Comparison of ENCODE assay signal across 8 cellular contexts in genomic region chr19:55600336-55601028, GRCh38. TPM values are rescaled to one million over a fixed set of nuclear protein-coding genes. Genes with fewer than 3 reads are reported as not detected.
DNase-seq lines count a peak whose midpoint lies in the region; ATAC-seq and TF ChIP-seq lines count a peak whose summit lies in the region.

No MANE protein-coding gene starts in this region.

- H3K4me1 ChIP-seq in DOHH2 (ENCODE audit: control insufficient read depth, low read length) (peaks cover 40% of the 10 kb centered on the region), Karpas-422 (ENCODE audit: low read length) (peaks cover 25% of the 10 kb centered on the region), muscle layer of duodenum (ENCODE audit: control insufficient read depth in 1 of 2, insufficient read depth in 2 of 2, low read length in 2 of 2) (peaks cover 10 to 12% of the 10 kb centered on the region in 2 donors), tibial artery (peaks cover 3 to 32% (median 17%) of the 10 kb centered on the region in 4 donors)
- peaks cover 13% of the 10 kb centered on the region for H3K4me1 ChIP-seq in effector memory CD4-positive, alpha-beta T cell (ENCODE audit: control insufficient read depth, insufficient read depth, low read length, poor library complexity, severe bottlenecking)

- TF ChIP-seq CTCF in DOHH2 (IDR thresholded peaks at IDR 0.05; ENCODE audit: low read depth, low read length, poor library complexity, severe bottlenecking) (no peak), tibial artery (IDR thresholded peaks at IDR 0.05) (no peak)

- peaks cover 9% of the 10 kb centered on the region for H3K79me2 ChIP-seq in DOHH2 (ENCODE audit: control insufficient read depth, low read length)
- peaks cover 9% of the 10 kb centered on the region for H3K79me2 ChIP-seq in Karpas-422 (ENCODE audit: low read length)

- H3K27me3 ChIP-seq in DOHH2 (ENCODE audit: control insufficient read depth, low read length) (no peaks in the 10 kb centered on the region), Karpas-422 (ENCODE audit: low read length) (no peaks in the 10 kb centered on the region), muscle layer of duodenum (ENCODE audit: low read depth, low read length) (no peaks in the 10 kb centered on the region), tibial artery (no peaks in the 10 kb centered on the region)
- H3K27me3 ChIP-seq in effector memory CD4-positive, alpha-beta T cell (replicated peaks; ENCODE audit: control insufficient read depth, insufficient read depth, low read length, poor library complexity, severe bottlenecking) = no peaks in the 10 kb centered on the region

- peak overlapping the region; percentile 80 for H3K9ac ChIP-seq in Karpas-422 (ENCODE audit: low read length)
- peak overlapping the region; percentile 79 for H3K9ac ChIP-seq in SK-N-MC (ENCODE audit: insufficient read length)

- no peaks in the 10 kb centered on the region for H3K9me2 ChIP-seq in DOHH2 (replicated peaks; ENCODE audit: control insufficient read depth, low read length)
- no peaks in the 10 kb centered on the region for H3K9me2 ChIP-seq in Karpas-422 (replicated peaks; ENCODE audit: insufficient read depth, low read length)

- H3K9me3 ChIP-seq in DOHH2 (ENCODE audit: control insufficient read depth, insufficient read depth, low read length) = no peaks in the 10 kb centered on the region
- H3K9me3 ChIP-seq in Karpas-422 (ENCODE audit: low read length) = no peaks in the 10 kb centered on the region
- no peaks in the 10 kb centered on the region for H3K9me3 ChIP-seq in SK-N-MC (ENCODE audit: low read depth, low read length)
- H3K9me3 ChIP-seq in effector memory CD4-positive, alpha-beta T cell (ENCODE audit: control insufficient read depth, low read length) = no peaks in the 10 kb centered on the region
- H3K9me3 ChIP-seq in muscle layer of duodenum (ENCODE audit: control insufficient read depth in 1 of 2, low read length in 2 of 2) = no peaks in the 10 kb centered on the region
- no peaks in the 10 kb centered on the region for H3K9me3 ChIP-seq in tibial artery

- peaks cover 18% of the 10 kb centered on the region for H3F3A ChIP-seq in DOHH2 (ENCODE audit: control insufficient read depth, insufficient read depth)

- intact Hi-C loops in tibial artery (cut with DNase I; ENCODE audit: low total_unique reads) = no loop called here

- peak; percentile 3 for ATAC-seq in GM21526 (IDR thresholded peaks at IDR 0.05; ENCODE audit: low FRiP score, unreplicated experiment)

- H3K4me2 ChIP-seq in DOHH2 (ENCODE audit: low read length) (peak overlapping the region; percentile 64), Karpas-422 (ENCODE audit: low read depth, low read length, poor library complexity, severe bottlenecking) (peak overlapping the region; percentile 75)

- 0 out of 2 replicates have a peak overlapping the region, but pooled peaks have one; percentile 6 for H2AFZ ChIP-seq in Karpas-422 (ENCODE audit: low read length)

- peak overlapping the region; percentile 84 for H3K4me3 ChIP-seq in DOHH2 (ENCODE audit: low read length)
- peak overlapping the region; percentile 68 for H3K4me3 ChIP-seq in Karpas-422 (ENCODE audit: low read length)
- H3K4me3 ChIP-seq in SK-N-MC = peak overlapping the region; percentile 100
- peak overlapping the region; percentile 72 for H3K4me3 ChIP-seq in effector memory CD4-positive, alpha-beta T cell (ENCODE audit: insufficient read depth, low read depth, low read length, poor library complexity, severe bottlenecking)
- peak overlapping the region; percentile 62 to 81 for H3K4me3 ChIP-seq in muscle layer of duodenum (ENCODE audit: low read depth in 1 of 2, low read length in 2 of 2)
- H3K4me3 ChIP-seq in tibial artery = peak overlapping the region; percentile 74 to 75

- peak; percentile 96 for DNase-seq in Karpas-422
- no peak for DNase-seq in SK-N-MC (ENCODE audit: low read depth, low spot score)
- DNase-seq in effector memory CD4-positive, alpha-beta T cell = no peak
- DNase-seq in tibial artery = peak in 1 of 2 donors; percentile 83
- no peak for DNase-seq in GOT3 (lab: John Stamatoyannopoulos, UW)

- H3K27ac ChIP-seq in DOHH2 (ENCODE audit: low read depth, low read length) = peak overlapping the region; percentile 88
- peak overlapping the region; percentile 88 for H3K27ac ChIP-seq in Karpas-422 (ENCODE audit: low read length)
- peak overlapping the region; percentile 99 for H3K27ac ChIP-seq in SK-N-MC
- H3K27ac ChIP-seq in effector memory CD4-positive, alpha-beta T cell (ENCODE audit: insufficient read depth, low read length, poor library complexity, severe bottlenecking) = peak overlapping the region; percentile 92
- H3K27ac ChIP-seq in muscle layer of duodenum (ENCODE audit: low read length) = peak overlapping the region; percentile 61
- peak overlapping the region; percentile 93 to 95 for H3K27ac ChIP-seq in tibial artery

- H4K20me1 ChIP-seq in DOHH2 (ENCODE audit: control insufficient read depth, insufficient read depth, low read depth, low read length) (no peaks in the 10 kb centered on the region), Karpas-422 (ENCODE audit: insufficient read depth, low read depth, low read length) (no peaks in the 10 kb centered on the region)

- peaks cover 24% of the 10 kb centered on the region for H3K36me3 ChIP-seq in DOHH2 (ENCODE audit: control insufficient read depth, low read length)
- peaks cover 15% of the 10 kb centered on the region for H3K36me3 ChIP-seq in Karpas-422 (ENCODE audit: insufficient read depth, low read length)
- peaks cover 18% of the 10 kb centered on the region for H3K36me3 ChIP-seq in SK-N-MC (ENCODE audit: insufficient read depth, low read length)
- H3K36me3 ChIP-seq in effector memory CD4-positive, alpha-beta T cell (ENCODE audit: control insufficient read depth, insufficient read depth, low read length) = peaks cover under 1% of the 10 kb centered on the region
- peaks cover 9 to 20% of the 10 kb centered on the region in 2 donors for H3K36me3 ChIP-seq in muscle layer of duodenum (ENCODE audit: control insufficient read depth in 1 of 2, insufficient read depth in 2 of 2, low read length in 2 of 2)
- H3K36me3 ChIP-seq in tibial artery = peaks cover 0 to 37% (median 16%) of the 10 kb centered on the region in 3 donors

RNA-seq across cellular contexts. Expression of gene ZNF524, which starts 0.4 kb away (rescaled TPM):
- total RNA-seq in Karpas-422 (2014; rRNA removed; shearing (Covaris generic); ENCODE audit: low replicate concordance) = 8.4 and 20.3 TPM in 2 replicates

RNA-seq across cellular contexts. Expression of gene FIZ1, which starts 1.2 kb away (rescaled TPM):
- 6.4 and 12.2 TPM in 2 replicates for total RNA-seq in Karpas-422 (2014; rRNA removed; shearing (Covaris generic); ENCODE audit: low replicate concordance)

RNA-seq across cellular contexts. Expression of gene ZNF865, which starts 5.0 kb away (rescaled TPM):
- total RNA-seq in Karpas-422 (2014; rRNA removed; shearing (Covaris generic); ENCODE audit: low replicate concordance) = 3.6 and 8.6 TPM in 2 replicates

RNA-seq across cellular contexts. Expression of gene ZNF579, which starts 19.8 kb away (rescaled TPM):
- total RNA-seq in Karpas-422 (2014; rRNA removed; shearing (Covaris generic); ENCODE audit: low replicate concordance) = 5.0 and 8.5 TPM in 2 replicates

RNA-seq across cellular contexts. Expression of gene ZNF784, which starts 23.9 kb away (rescaled TPM):
- total RNA-seq in Karpas-422 (2014; rRNA removed; shearing (Covaris generic); ENCODE audit: low replicate concordance) = 2.8 and 3.5 TPM in 2 replicates
